ENCODE assay signal across 8 cellular contexts in genomic region chr17:76737082-76737675, GRCh38. TPM values are rescaled to one million over a fixed set of nuclear protein-coding genes. Genes with fewer than 3 reads are reported as not detected.
DNase-seq lines count a peak whose midpoint lies in the region; TF ChIP-seq lines count a peak whose summit lies in the region.

Gene SRSF2, minus strand, starts transcription at chr17:76737331. Its CDS starts 171 bp downstream, at chr17:76737160.

- H3K27ac ChIP-seq in MM.1S (ENCODE audit: low read length) = peak within 1 kb of the TSS; percentile 92
- H3K27ac ChIP-seq in neural cell (ENCODE audit: low read length) = peak within 1 kb of the TSS; percentile 98
- peak within 1 kb of the TSS; percentile 95 to 100 (median 99) for H3K27ac ChIP-seq in stomach

- TF ChIP-seq EP300 in neural cell (conservative IDR thresholded peaks at IDR 0.05; ENCODE audit: poor library complexity, severe bottlenecking) (peak; percentile 48), stomach (IDR thresholded peaks at IDR 0.05) (no peak)

- no peaks in the 10 kb centered on the region for H3K9me2 ChIP-seq in MM.1S (replicated peaks; ENCODE audit: insufficient read depth, low read length)
- no peaks in the 10 kb centered on the region for H3K9me2 ChIP-seq in neural cell (ENCODE audit: insufficient read depth, low read length)

- TF ChIP-seq CTCF in MM.1S (IDR thresholded peaks at IDR 0.05; ENCODE audit: low read length) (no peak), neural cell (IDR thresholded peaks at IDR 0.05; ENCODE audit: poor library complexity, severe bottlenecking) (no peak), stomach (IDR thresholded peaks at IDR 0.05) (no peak)

- peaks cover 33% of the 10 kb centered on the region for H4K20me1 ChIP-seq in MM.1S (ENCODE audit: insufficient read depth, low read length)
- peaks cover 7% of the 10 kb centered on the region for H4K20me1 ChIP-seq in neural cell (ENCODE audit: insufficient read depth)

- no peaks in the 10 kb centered on the region for H3K27me3 ChIP-seq in HAP-1 (ENCODE audit: low read depth)
- H3K27me3 ChIP-seq in MM.1S (replicated peaks; ENCODE audit: insufficient read depth, low read length) = no peaks in the 10 kb centered on the region
- no peaks in the 10 kb centered on the region for H3K27me3 ChIP-seq in neural cell (ENCODE audit: insufficient read depth, low read depth, low read length)
- no peaks in the 10 kb centered on the region for H3K27me3 ChIP-seq in stomach

- TF ChIP-seq POLR2A in stomach (IDR thresholded peaks at IDR 0.05) = peak in 2 of 4 donors; percentile 99

- in situ Hi-C loops in HAP-1 (cut with MboI; ENCODE audit: low sequenced_read_pairs) = no loop called here

- intact Hi-C loops in stomach (cut with DNase I; ENCODE audit: low total_unique reads) = no loop called here

- H2AFZ ChIP-seq in MM.1S (ENCODE audit: low read length) (peak within 1 kb of the TSS; percentile 48), neural cell (ENCODE audit: low read depth, low read length) (peak within 1 kb of the TSS; percentile 88)

- peak within 1 kb of the TSS; percentile 98 for H3K9ac ChIP-seq in ES-I3 (ENCODE audit: low read depth, low read length)
- H3K9ac ChIP-seq in MM.1S (ENCODE audit: low read length) = peak within 1 kb of the TSS; percentile 99
- peak within 1 kb of the TSS; percentile 96 for H3K9ac ChIP-seq in neural cell (ENCODE audit: low read length)

- peaks cover 18% of the 10 kb centered on the region for H3K4me1 ChIP-seq in ES-I3 (ENCODE audit: insufficient read depth, low read length)
- H3K4me1 ChIP-seq in HAP-1 = peaks cover 30% of the 10 kb centered on the region
- H3K4me1 ChIP-seq in MM.1S (ENCODE audit: low read length) = peaks cover 19% of the 10 kb centered on the region
- H3K4me1 ChIP-seq in stomach = peaks cover 48 to 69% (median 61%) of the 10 kb centered on the region in 4 donors

- H3K4me2 ChIP-seq in MM.1S (ENCODE audit: low read depth, low read length) (peak within 1 kb of the TSS; percentile 83), neural cell (ENCODE audit: low read length) (peak within 1 kb of the TSS; percentile 79)

- WGBS in stomach, 5 donors = 0 to 1% (median 0%) methylated on average over 27 to 60 of the region's 60 CpGs

- TF ChIP-seq RAD21 in neural cell (conservative IDR thresholded peaks at IDR 0.05) = no peak

- H3F3A ChIP-seq in MM.1S (ENCODE audit: insufficient read depth, low read length) (peaks cover 46% of the 10 kb centered on the region), neural cell (ENCODE audit: insufficient read depth, low read length, poor library complexity, severe bottlenecking) (peaks cover 2% of the 10 kb centered on the region)

- peak within 1 kb of the TSS; percentile 100 for H3K4me3 ChIP-seq in HAP-1
- peak within 1 kb of the TSS; percentile 95 for H3K4me3 ChIP-seq in MM.1S (ENCODE audit: low read length)
- H3K4me3 ChIP-seq in neural cell (ENCODE audit: low read length) = peak within 1 kb of the TSS; percentile 93
- H3K4me3 ChIP-seq in stomach = peak within 1 kb of the TSS; percentile 67 to 94 (median 88)

- H3K36me3 ChIP-seq in ES-I3 (ENCODE audit: insufficient read depth, low read length) (peaks cover 34% of the 10 kb centered on the region), HAP-1 (replicated peaks) (peaks cover 55% of the 10 kb centered on the region), MM.1S (replicated peaks; ENCODE audit: insufficient read depth, low read length) (peaks cover 33% of the 10 kb centered on the region), neural cell (ENCODE audit: insufficient read depth, low read length) (peaks cover 3% of the 10 kb centered on the region), stomach (peaks cover 26 to 48% (median 44%) of the 10 kb centered on the region in 4 donors)

- H3K79me2 ChIP-seq in MM.1S (ENCODE audit: low read length) = peaks cover 66% of the 10 kb centered on the region
- H3K79me2 ChIP-seq in neural cell (replicated peaks; ENCODE audit: insufficient read depth, low read length) = peaks cover 45% of the 10 kb centered on the region

- peak; percentile 97 to 98 for DNase-seq in HAP-1 (ENCODE audit: low spot score in 2 of 2)
- DNase-seq in MM.1S = peak; percentile 99
- DNase-seq in SIG-M5 (lab: John Stamatoyannopoulos, UW) = peak; percentile 88
- DNase-seq in activated gamma-delta T cell (lab: John Stamatoyannopoulos, UW) = peak; percentile 98
- DNase-seq in fibroblast of the conjunctiva (ENCODE audit: low read depth) = peak; percentile 98
- DNase-seq in stomach = peak; percentile 99

- no peaks in the 10 kb centered on the region for H3K9me3 ChIP-seq in ES-I3 (ENCODE audit: control insufficient read depth, insufficient read depth, low read length)
- no peaks in the 10 kb centered on the region for H3K9me3 ChIP-seq in HAP-1
- H3K9me3 ChIP-seq in MM.1S (replicated peaks; ENCODE audit: insufficient read depth, low read length) = no peaks in the 10 kb centered on the region
- H3K9me3 ChIP-seq in neural cell (ENCODE audit: low read length) = no peaks in the 10 kb centered on the region
- H3K9me3 ChIP-seq in stomach = no peaks in the 10 kb centered on the region

TF ChIP-seq in neural cell, 6 proteins besides CTCF, POLR2A, EP300 and RAD21:
- TF ChIP-seq MXI1 (conservative IDR thresholded peaks at IDR 0.05; ENCODE audit: poor library complexity, severe bottlenecking) (peak; percentile 12), REST (IDR thresholded peaks at IDR 0.05; ENCODE audit: borderline replicate concordance) (peak; percentile 97), TAF1 (IDR thresholded peaks at IDR 0.05; ENCODE audit: low read depth) (peak; percentile 99), EZH2 (IDR thresholded peaks at IDR 0.05; ENCODE audit: borderline replicate concordance, insufficient read depth, low read length, poor library complexity, severe bottlenecking) (no peak), SMC3 (conservative IDR thresholded peaks at IDR 0.05; ENCODE audit: poor library complexity) (no peak), POLR2AphosphoS5 (IDR thresholded peaks at IDR 0.05) (peak; percentile 100)

RNA-seq across cellular contexts. Expression of gene SRSF2, which starts in this region (rescaled TPM):
- polyA plus RNA-seq in neural cell (350 and 355 TPM in 2 replicates), stomach (100 to 1,000 TPM in 2 of 3 donors, 10 to 100 TPM in 1; 96.4 to 166 (median 106) TPM)
- polyA minus RNA-seq in neural cell = 135 and 143 TPM in 2 replicates
- 100 to 1,000 TPM; 166 to 340 (median 280) TPM for total RNA-seq in stomach

Comparison
In these comparisons a context has a peak if more than half of its experiments do, and no peak if none do; other contexts are left out.
1. Peak in every context shown above with its lines: DNase-seq, H3K4me3 ChIP-seq and H3K27ac ChIP-seq.